14 cellular contexts compared by ENCODE assay signal in the genomic region with DNA sequence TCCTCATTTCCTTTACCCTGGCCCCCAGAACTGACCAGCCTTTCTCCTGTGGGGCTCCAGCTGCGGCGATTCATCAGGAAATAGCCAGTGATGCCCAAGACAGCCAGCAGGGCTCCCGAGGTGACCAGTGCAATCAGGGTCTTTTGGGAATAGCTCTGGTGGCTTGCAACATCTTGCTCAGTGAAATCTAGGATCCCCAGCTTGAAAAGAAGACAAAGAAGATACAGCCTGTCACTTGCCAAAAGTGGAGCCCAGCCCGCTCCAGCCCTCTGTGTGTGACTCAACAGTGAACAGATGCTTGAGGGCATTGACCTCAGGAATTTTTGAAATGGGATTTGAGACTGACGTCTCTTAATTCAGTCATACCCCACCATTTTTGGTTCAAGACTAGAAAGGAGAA. TPM values are rescaled to one million over a fixed set of nuclear protein-coding genes. Genes with fewer than 3 reads are reported as not detected.
DNase-seq lines count a peak whose midpoint lies in the region; ATAC-seq and TF ChIP-seq lines count a peak whose summit lies in the region.
"Had no signal": no experiment of that assay in that cellular context is flagged by ENCODE, and none has a peak within 500 bp of the region (broad histone marks: within the 10 kb centered on the region; RNA-seq: fewer than 3 reads in every experiment).

No MANE protein-coding gene starts in this region.

- WGBS in heart left ventricle, 4 donors: 50 to 58% (median 56%) methylated on average over 5 of the region's 5 CpGs
- 59 to 75% (median 65%) methylated on average over 5 of the region's 5 CpGs for WGBS in spleen, 5 donors

- peaks cover 0 to 52% (median 6%) of the 10 kb centered on the region in 9 donors for H3K36me3 ChIP-seq in heart left ventricle
- H3K36me3 ChIP-seq in spleen: no peaks in the 10 kb centered on the region

- H3K9me3 Mint-ChIP-seq in activated T-helper 17 cell treated with anti-CD3 and anti-CD28 coated beads, Interleukin-2, amount 50 U/mL, for 72 hours: no peaks in the 10 kb centered on the region
- no peaks in the 10 kb centered on the region for H3K9me3 Mint-ChIP-seq in activated naive CD4-positive, alpha-beta T cell treated with anti-CD3 and anti-CD28 coated beads, Interleukin-2, amount 10 ng/mL, durations not matched to agents 7 days and 5 days
- H3K9me3 Mint-ChIP-seq: T-helper 1 cell treated with Interleukin-12 subunit alpha and Interleukin-12 subunit beta and Interleukin-4 antibody, amounts not matched to agents 30 μg/mL and 1 μg/mL, for 36 hours had no signal

- CTCF ChIA-PET in activated naive CD4-positive, alpha-beta T cell treated with anti-CD3 and anti-CD28 coated beads, Interleukin-2, amount 10 ng/mL, durations not matched to agents 7 days and 5 days (lab: Charles Lee): interaction anchor here (1.0 to 8.4 kb wide), 3 partner anchors 18 to 73 kb away, joined by 3 to 215 read pairs (median 141); no protein-coding TSS in a partner anchor

- DNase-seq in EL: peak; percentile 88
- DNase-seq in astrocyte of the spinal cord (ENCODE audit: low read depth, low spot score): no peak
- peak in 3 of 5 donors; percentile 46 to 72 (median 62) for DNase-seq in heart left ventricle
- DNase-seq in spleen: no peak
- no peak for DNase-seq in activated naive CD4-positive, alpha-beta T cell treated with anti-CD3 and anti-CD28 coated beads, Interleukin-2, amount 10 ng/mL, durations not matched to agents 7 days and 5 days
- DNase-seq: Calu3; mucosa of descending colon; stimulated activated CD4-positive, alpha-beta T cell treated with anti-CD3 and anti-CD28 coated beads, Interleukin-15, amount 100 ng/mL, for 24 hours; stimulated activated naive B cell treated with anti-CD40 and anti-IgM and Interleukin-4, amounts not matched to agents 10 μg/mL and 1 μg/mL and 100 μg/mL, for 72 hours had no signal

- in situ Hi-C loops in astrocyte of the spinal cord (cut with HindIII; ENCODE audit: low sequenced_read_pairs): no loop called here

- no peaks in the 10 kb centered on the region for H3K36me3 Mint-ChIP-seq in activated T-helper 17 cell treated with anti-CD3 and anti-CD28 coated beads, Interleukin-2, amount 50 U/mL, for 72 hours (ENCODE audit: low read depth)
- H3K36me3 Mint-ChIP-seq in activated naive CD4-positive, alpha-beta T cell treated with anti-CD3 and anti-CD28 coated beads, Interleukin-2, amount 10 ng/mL, durations not matched to agents 7 days and 5 days: no peaks in the 10 kb centered on the region
- H3K36me3 Mint-ChIP-seq: stimulated activated naive B cell treated with anti-CD40 and anti-IgM and Interleukin-4, amounts not matched to agents 10 μg/mL and 1 μg/mL and 100 μg/mL, for 72 hours had no signal

- intact Hi-C loops in heart left ventricle (cut with DNase I) (loop anchor here in 3 of 10 donors (5.0 to 10.0 kb wide), 2 partner anchors 74 to 356 kb away; partner anchors contain the start of gene PLXNA2 (in 2 of the 3)), spleen (cut with DNase I; ENCODE audit: low total_unique reads) (no loop called here)

- ATAC-seq in heart left ventricle (peak in 1 of 4 donors; percentile 2), GM19351 (IDR thresholded peaks at IDR 0.05; ENCODE audit: unreplicated experiment) (no peak), HG03439 (IDR thresholded peaks at IDR 0.05; ENCODE audit: unreplicated experiment) (no peak)
- ATAC-seq in activated T-helper 17 cell treated with anti-CD3 and anti-CD28 coated beads, Interleukin-2, amount 50 U/mL, for 72 hours (replicated peaks): no peak
- ATAC-seq: body of pancreas; mucosa of descending colon; stimulated activated naive B cell treated with anti-CD40 and anti-IgM and Interleukin-4, amounts not matched to agents 10 μg/mL and 1 μg/mL and 100 μg/mL, for 72 hours had no signal

- no peak for TF ChIP-seq POLR2A in heart left ventricle (IDR thresholded peaks at IDR 0.05)
- TF ChIP-seq POLR2A in spleen (IDR thresholded peaks at IDR 0.05): no peak

- peaks cover 21 to 98% (median 85%) of the 10 kb centered on the region in 12 donors for H3K4me1 ChIP-seq in heart left ventricle
- peaks cover 26 to 80% (median 61%) of the 10 kb centered on the region in 6 donors for H3K4me1 ChIP-seq in spleen

- peaks cover 10% of the 10 kb centered on the region for H3K27me3 Mint-ChIP-seq in activated T-helper 17 cell treated with anti-CD3 and anti-CD28 coated beads, Interleukin-2, amount 50 U/mL, for 72 hours
- peaks cover 30% of the 10 kb centered on the region for H3K27me3 Mint-ChIP-seq in activated naive CD4-positive, alpha-beta T cell treated with anti-CD3 and anti-CD28 coated beads, Interleukin-2, amount 10 ng/mL, durations not matched to agents 7 days and 5 days

- no peak overlapping the region for H3K27ac Mint-ChIP-seq in activated T-helper 17 cell treated with anti-CD3 and anti-CD28 coated beads, Interleukin-2, amount 50 U/mL, for 72 hours
- H3K27ac Mint-ChIP-seq in activated naive CD4-positive, alpha-beta T cell treated with anti-CD3 and anti-CD28 coated beads, Interleukin-2, amount 10 ng/mL, durations not matched to agents 7 days and 5 days: no peak overlapping the region
- H3K27ac Mint-ChIP-seq: stimulated activated naive B cell treated with anti-CD40 and anti-IgM and Interleukin-4, amounts not matched to agents 10 μg/mL and 1 μg/mL and 100 μg/mL, for 72 hours; T-helper 1 cell treated with Interleukin-12 subunit alpha and Interleukin-12 subunit beta and Interleukin-4 antibody, amounts not matched to agents 30 μg/mL and 1 μg/mL, for 36 hours had no signal

- peak overlapping the region; percentile 4 to 91 (median 82) for H3K27ac ChIP-seq in heart left ventricle
- peak overlapping the region; percentile 68 to 89 (median 78) for H3K27ac ChIP-seq in spleen

- H3K9me3 ChIP-seq in heart left ventricle (no peaks in the 10 kb centered on the region), spleen (no peaks in the 10 kb centered on the region)
- H3K9me3 ChIP-seq: body of pancreas, mucosa of descending colon had no signal

- H3K4me1 Mint-ChIP-seq in activated T-helper 17 cell treated with anti-CD3 and anti-CD28 coated beads, Interleukin-2, amount 50 U/mL, for 72 hours: peaks cover 13% of the 10 kb centered on the region
- peaks cover 28% of the 10 kb centered on the region for H3K4me1 Mint-ChIP-seq in activated naive CD4-positive, alpha-beta T cell treated with anti-CD3 and anti-CD28 coated beads, Interleukin-2, amount 10 ng/mL, durations not matched to agents 7 days and 5 days

- no peak overlapping the region for H3K4me3 Mint-ChIP-seq in activated T-helper 17 cell treated with anti-CD3 and anti-CD28 coated beads, Interleukin-2, amount 50 U/mL, for 72 hours
- H3K4me3 Mint-ChIP-seq in activated naive CD4-positive, alpha-beta T cell treated with anti-CD3 and anti-CD28 coated beads, Interleukin-2, amount 10 ng/mL, durations not matched to agents 7 days and 5 days: no peak overlapping the region
- H3K4me3 Mint-ChIP-seq: stimulated activated naive B cell treated with anti-CD40 and anti-IgM and Interleukin-4, amounts not matched to agents 10 μg/mL and 1 μg/mL and 100 μg/mL, for 72 hours; T-helper 1 cell treated with Interleukin-12 subunit alpha and Interleukin-12 subunit beta and Interleukin-4 antibody, amounts not matched to agents 30 μg/mL and 1 μg/mL, for 36 hours had no signal

- H3K4me3 ChIP-seq in astrocyte of the spinal cord (ENCODE audit: low read depth, low read length) (no peak overlapping the region), heart left ventricle (no peak overlapping the region), spleen (no peak overlapping the region)
- H3K4me3 ChIP-seq: body of pancreas, mucosa of descending colon had no signal

- TF ChIP-seq CTCF in astrocyte of the spinal cord (IDR thresholded peaks at IDR 0.05; ENCODE audit: low read depth, low read length): peak; percentile 14
- TF ChIP-seq CTCF in heart left ventricle (IDR thresholded peaks at IDR 0.05): peak in 1 of 12 donors; percentile 14
- TF ChIP-seq CTCF in spleen (IDR thresholded peaks at IDR 0.05 in 8 of 11, conservative IDR thresholded peaks at IDR 0.05 in 3 of 11): no peak

- no peaks in the 10 kb centered on the region for H3K27me3 ChIP-seq in heart left ventricle
- H3K27me3 ChIP-seq in spleen (replicated peaks in 1 of 7): no peaks in the 10 kb centered on the region
- H3K27me3 ChIP-seq: body of pancreas had no signal

RNA-seq across cellular contexts. Expression of gene CD34, which starts 22.3 kb away (rescaled TPM):
- total RNA-seq in heart left ventricle (100 to 1,000 TPM in 1 of 9 donors, 10 to 100 TPM in 8; 43.6 to 103 (median 63.8) TPM), spleen (10 to 100 TPM; 12.6 to 31.5 (median 22.0) TPM)
- polyA plus RNA-seq in heart left ventricle (10 to 100 TPM; 37.4 to 41.8 TPM), spleen (10 to 100 TPM in 1 of 3 donors, 1 to 10 TPM in 2; 5.1 to 17.7 (median 6.7) TPM)
- total RNA-seq in activated T-helper 17 cell treated with anti-CD3 and anti-CD28 coated beads, Interleukin-2, amount 50 U/mL, for 72 hours: under 1 TPM; 0.06 to 0.24 TPM

Comparison
In these comparisons a context has a peak if more than half of its experiments do, and no peak if none do; other contexts are left out.
1. DNase-seq: peak in EL (single experiment) and heart left ventricle (3 of 5); none in astrocyte of the spinal cord (single experiment), spleen (single experiment) and activated naive CD4-positive, alpha-beta T cell treated with anti-CD3 and anti-CD28 coated beads, Interleukin-2, amount 10 ng/mL, durations not matched to agents 7 days and 5 days (single experiment).
2. RNA of gene CD34, which starts 22.3 kb away (total RNA-seq): 43.6 to 103 TPM in heart left ventricle and 12.6 to 31.5 TPM in spleen; 0.06 to 0.24 TPM in activated T-helper 17 cell treated with anti-CD3 and anti-CD28 coated beads, Interleukin-2, amount 50 U/mL, for 72 hours; every median in the first group is over 10 times any median in the second.